In genomic region chr2:29304399-29304798, GRCh38 we compare ENCODE assay signal across 20 cellular contexts.
DNase-seq lines count a peak whose midpoint lies in the region; ATAC-seq, FAIRE-seq and TF ChIP-seq lines count a peak whose summit lies in the region.
"Had no signal": no experiment of that assay in that cellular context is flagged by ENCODE, and none has a peak within 500 bp of the region (broad histone marks: within the 10 kb centered on the region; RNA-seq: fewer than 3 reads in every experiment).

No MANE protein-coding gene starts in this region.

- in situ Hi-C loops in K562 (cut with MboI): no loop called here

- H3K9me1 ChIP-seq in K562 (ENCODE audit: control insufficient read depth, insufficient read depth, low read length): no peaks in the 10 kb centered on the region

- TF ChIP-seq EP300 in K562 (IDR thresholded peaks at IDR 0.05; ENCODE audit: low read length) (no peak), gastroesophageal sphincter (IDR thresholded peaks at IDR 0.05) (no peak)

- no peaks in the 10 kb centered on the region; the same call in 1 of the 2 replicates for H4K20me1 ChIP-seq in K562 (replicated peaks; ENCODE audit: control insufficient read depth, insufficient read depth, low read length)

- no peaks in the 10 kb centered on the region for H3K27me3 ChIP-seq in breast epithelium
- no peaks in the 10 kb centered on the region for H3K27me3 ChIP-seq in K562 (ENCODE audit: control insufficient read depth in 2 of 2, insufficient read depth in 2 of 2, low read length in 2 of 2)
- no peaks in the 10 kb centered on the region for H3K27me3 ChIP-seq in thyroid gland
- peaks cover 6% of the 10 kb centered on the region for H3K27me3 ChIP-seq in gastroesophageal sphincter
- H3K27me3 ChIP-seq: right atrium auricular region, testis had no signal

- no peak overlapping the region for H3K4me3 Mint-ChIP-seq in MCF 10A (ENCODE audit: unreplicated experiment)
- no peak overlapping the region for H3K4me3 Mint-ChIP-seq in mesothelial cell of epicardium
- H3K4me3 Mint-ChIP-seq: CD4-positive, alpha-beta memory T cell; GM23338 had no signal

- no peaks in the 10 kb centered on the region for H3K9me3 Mint-ChIP-seq in MCF 10A (ENCODE audit: unreplicated experiment)
- peaks cover 3% of the 10 kb centered on the region for H3K9me3 Mint-ChIP-seq in mesothelial cell of epicardium
- H3K9me3 Mint-ChIP-seq: CD4-positive, alpha-beta memory T cell; GM23338 had no signal

- no peaks in the 10 kb centered on the region for H3K36me3 ChIP-seq in breast epithelium
- no peaks in the 10 kb centered on the region for H3K36me3 ChIP-seq in K562 (ENCODE audit: control insufficient read depth, insufficient read depth, low read length)
- no peaks in the 10 kb centered on the region for H3K36me3 ChIP-seq in thyroid gland
- H3K36me3 ChIP-seq in gastroesophageal sphincter: no peaks in the 10 kb centered on the region
- H3K36me3 ChIP-seq: heart left ventricle, right atrium auricular region had no signal

- no peaks in the 10 kb centered on the region for H3K4me1 ChIP-seq in breast epithelium
- H3K4me1 ChIP-seq in K562 (replicated peaks in 1 of 2; ENCODE audit: control insufficient read depth in 2 of 2, insufficient read depth in 2 of 2, low read length in 2 of 2): no peaks in the 10 kb centered on the region
- peaks cover 0 to 15% of the 10 kb centered on the region in 2 donors for H3K4me1 ChIP-seq in thyroid gland
- H3K4me1 ChIP-seq in gastroesophageal sphincter: no peaks in the 10 kb centered on the region
- H3K4me1 ChIP-seq: heart left ventricle, right atrium auricular region, testis had no signal

- no peak for FAIRE-seq in K562 (lab: Jason Lieb, UNC)
- FAIRE-seq: astrocyte had no signal

- no peak overlapping the region for H3K4me3 ChIP-seq in breast epithelium
- H3K4me3 ChIP-seq in K562: no peak overlapping the region
- no peak overlapping the region for H3K4me3 ChIP-seq in thyroid gland (replicated peaks in 1 of 3)
- no peak overlapping the region for H3K4me3 ChIP-seq in gastroesophageal sphincter
- H3K4me3 ChIP-seq: GM23338, heart left ventricle, right atrium auricular region, testis had no signal

- 0% methylated on average over 1 of the region's 1 CpG for WGBS in K562 (ENCODE audit: insufficient coverage, low coverage, missing lambda C conversion rate)
- 79 to 83% methylated on average over 1 of the region's 1 CpG for WGBS in thyroid gland, 2 donors
- WGBS in gastroesophageal sphincter (ENCODE audit: low coverage in 1 of 2), 2 donors: no CpG with 5 or more reads among the region's 1 CpG

- no TSS peak for BruUV-seq in MCF 10A (replicated peaks; lab: Mats Ljungman, UMichigan)
- BruUV-seq in K562 (replicated peaks; lab: Mats Ljungman, UMichigan): no TSS peak

- TF ChIP-seq POLR2A in breast epithelium (IDR thresholded peaks at IDR 0.05): no peak
- TF ChIP-seq POLR2A in K562 (conservative IDR thresholded peaks at IDR 0.05): no peak
- no peak for TF ChIP-seq POLR2A in thyroid gland (IDR thresholded peaks at IDR 0.05)
- TF ChIP-seq POLR2A in gastroesophageal sphincter (IDR thresholded peaks at IDR 0.05): no peak

- H3K9me3 ChIP-seq in breast epithelium: no peaks in the 10 kb centered on the region
- H3K9me3 ChIP-seq in K562 (replicated peaks; ENCODE audit: control insufficient read depth, insufficient read depth, low read depth, low read length): no peaks in the 10 kb centered on the region
- H3K9me3 ChIP-seq in thyroid gland: no peaks in the 10 kb centered on the region
- no peaks in the 10 kb centered on the region for H3K9me3 ChIP-seq in gastroesophageal sphincter
- H3K9me3 ChIP-seq: heart left ventricle, right atrium auricular region, testis had no signal

- peaks cover 6% of the 10 kb centered on the region for H3K4me1 Mint-ChIP-seq in MCF 10A (ENCODE audit: insufficient read depth, unreplicated experiment)
- peaks cover 20% of the 10 kb centered on the region for H3K4me1 Mint-ChIP-seq in mesothelial cell of epicardium

- no peak overlapping the region for H2AFZ ChIP-seq in K562 (ENCODE audit: low read depth, low read length)
- H2AFZ ChIP-seq: GM23338 had no signal

- no peak for ATAC-seq in K562
- ATAC-seq in GM18511 (IDR thresholded peaks at IDR 0.05; ENCODE audit: unreplicated experiment): no peak
- ATAC-seq in gastroesophageal sphincter: no peak
- ATAC-seq: GM23338, heart left ventricle, Right ventricle myocardium inferior had no signal

- H3K79me2 ChIP-seq in K562 (ENCODE audit: control insufficient read depth, insufficient read depth, low read length): no peaks in the 10 kb centered on the region

- H3K27ac ChIP-seq in breast epithelium: no peak overlapping the region
- no peak overlapping the region for H3K27ac ChIP-seq in K562 (ENCODE audit: extremely low read depth, low read depth, low read length)
- no peak overlapping the region for H3K27ac ChIP-seq in thyroid gland
- H3K27ac ChIP-seq in gastroesophageal sphincter: no peak overlapping the region
- H3K27ac ChIP-seq: heart left ventricle, right atrium auricular region, testis had no signal

- CTCF ChIA-PET in MCF 10A (lab: Yijun Ruan, JAX): interaction anchor here (0.6 kb wide), 1 partner anchor 9 kb away, joined by 5 read pairs; no protein-coding TSS in a partner anchor
- CTCF ChIA-PET in K562 (lab: Yijun Ruan, JAX; ENCODE audit: low intra/inter-chr PET ratio): no interaction called here

- TF ChIP-seq CTCF in MCF 10A (IDR thresholded peaks at IDR 0.05; ENCODE audit: unreplicated experiment) (no peak), breast epithelium (IDR thresholded peaks at IDR 0.05) (no peak), K562 (IDR thresholded peaks at IDR 0.05 in 2 of 3, conservative IDR thresholded peaks at IDR 0.05 in 1 of 3; ENCODE audit: insufficient read depth in 2 of 3, low read depth in 1 of 3, low read length in 3 of 3) (no peak), thyroid gland (IDR thresholded peaks at IDR 0.05) (no peak), gastroesophageal sphincter (IDR thresholded peaks at IDR 0.05) (no peak), mesothelial cell of epicardium (IDR thresholded peaks at IDR 0.05; ENCODE audit: unreplicated experiment) (no peak)

- no peak overlapping the region for H3K27ac Mint-ChIP-seq in MCF 10A (ENCODE audit: low read depth, unreplicated experiment)
- H3K27ac Mint-ChIP-seq in mesothelial cell of epicardium: no peak overlapping the region
- H3K27ac Mint-ChIP-seq: CD4-positive, alpha-beta memory T cell; GM23338 had no signal

- no peak overlapping the region for H3K4me2 ChIP-seq in K562 (ENCODE audit: insufficient read depth, low read length)
- H3K4me2 ChIP-seq: GM23338 had no signal

- TF ChIP-seq RAD21 in K562 (CRISPR knock-in tag; conservative IDR thresholded peaks at IDR 0.05 in 1 of 2, IDR thresholded peaks at IDR 0.05 in 1 of 2): no peak

- intact Hi-C loops in MCF 10A (cut with micrococcal nuclease) (no loop called here), breast epithelium (cut with DNase I; ENCODE audit: low total_unique reads) (loop anchor here (5.0 kb wide), 1 partner anchor 108 kb away; no protein-coding TSS in a partner anchor), K562 (cut with micrococcal nuclease) (no loop called here), thyroid gland (cut with DNase I) (no loop called here)

- POLR2A ChIA-PET in MCF 10A (lab: Yijun Ruan, JAX): no interaction called here
- POLR2A ChIA-PET in K562 (lab: Yijun Ruan, JAX): interaction anchor here (0.6 kb wide), 1 partner anchor 147 kb away, joined by 3 read pairs; no protein-coding TSS in a partner anchor

- DNase-seq in MCF 10A (ENCODE audit: unreplicated experiment) (peak; percentile 69), breast epithelium (ENCODE audit: low spot score in 2 of 2) (no peak), NCI-H226 (peak; percentile 31), K562 (ENCODE audit: extremely low read depth in 1 of 4, low spot score in 3 of 4) (no peak), thyroid gland (peak; percentile 33 to 34), mesothelial cell of epicardium (ENCODE audit: low spot score in 2 of 2, unreplicated experiment in 2 of 2) (no peak)
- DNase-seq: activated CD4-positive, alpha-beta T cell treated with anti-CD3 and anti-CD28 coated beads, Interleukin-2, amount 50 U/mL, for 48 hours; activated naive CD4-positive, alpha-beta T cell treated with Interleukin-2 at 50 U/mL for 16 hours; activated T-cell treated with anti-CD3 and anti-CD28 coated beads, Interleukin-2, amount 50 U/mL, for 1 hour; CD4-positive, alpha-beta memory T cell; heart left ventricle; NCI-H187; NCI-H524; testis had no signal

- H3K36me3 Mint-ChIP-seq in MCF 10A (ENCODE audit: insufficient read depth, unreplicated experiment) (no peaks in the 10 kb centered on the region), mesothelial cell of epicardium (no peaks in the 10 kb centered on the region)
- H3K36me3 Mint-ChIP-seq: CD4-positive, alpha-beta memory T cell had no signal

- H3K9ac ChIP-seq in K562 (ENCODE audit: insufficient read depth in 1 of 2, low read depth in 2 of 2, low read length in 2 of 2): no peak overlapping the region

- H3K27me3 Mint-ChIP-seq in MCF 10A (ENCODE audit: insufficient read depth, unreplicated experiment) (peaks cover 53% of the 10 kb centered on the region), mesothelial cell of epicardium (ENCODE audit: low read depth) (peaks cover 24% of the 10 kb centered on the region)

TF ChIP-seq in K562, 482 proteins besides CTCF, POLR2A, EP300 and RAD21:
- TF ChIP-seq NFIC (IDR thresholded peaks at IDR 0.05) (peak; percentile 81), CHCHD3 (CRISPR knock-in tag; IDR thresholded peaks at IDR 0.05) (no peak)

Comparison
In these comparisons a context has a peak if more than half of its experiments do, and no peak if none do; other contexts are left out.
1. DNase-seq: peak in MCF 10A (single experiment), NCI-H226 (single experiment) and thyroid gland (2 of 2); none in breast epithelium (0 of 2), K562 (0 of 4) and mesothelial cell of epicardium (0 of 2).